In genomic region chr20:24697411-24697810, GRCh38 we compare ENCODE assay signal across 25 cellular contexts.
A peak's percentile ranks its signal among the peaks of the same experiment; 100 is the strongest.
DNase-seq lines count a peak whose midpoint lies in the region; ATAC-seq and TF ChIP-seq lines count a peak whose summit lies in the region.
"Had no signal": no experiment of that assay in that cellular context is flagged by ENCODE, and none has a peak within 500 bp of the region (broad histone marks: within the 10 kb centered on the region; RNA-seq: fewer than 3 reads in every experiment).

No MANE protein-coding gene starts in this region.

- no peak for ATAC-seq in stimulated activated naive B cell treated with anti-CD40 and anti-IgM and Interleukin-4, amounts not matched to agents 10 μg/mL and 1 μg/mL and 100 μg/mL, for 72 hours (replicated peaks)
- ATAC-seq in mucosa of descending colon, result no peak
- no peak for ATAC-seq in HG03025 (IDR thresholded peaks at IDR 0.05; ENCODE audit: low FRiP score, unreplicated experiment)
- ATAC-seq: K562, Panc1 had no signal

- H3K36me3 Mint-ChIP-seq in stimulated activated naive B cell treated with anti-CD40 and anti-IgM and Interleukin-4, amounts not matched to agents 10 μg/mL and 1 μg/mL and 100 μg/mL, for 72 hours, result no peaks in the 10 kb centered on the region

- DNase-seq in activated CD8-positive, alpha-beta memory T cell treated with anti-CD3 and anti-CD28 coated beads for 24 hours, result peak; percentile 13
- no peak for DNase-seq in activated CD8-positive, alpha-beta memory T cell treated with anti-CD3 and anti-CD28 coated beads, Interleukin-2, amount 50 U/mL, for 4 hours
- peak; percentile 8 for DNase-seq in GM10248 (ENCODE audit: extremely low spot score)
- peak; percentile 60 for DNase-seq in esophagus muscularis mucosa (ENCODE audit: extremely low spot score)
- no peak for DNase-seq in stimulated activated naive B cell treated with anti-CD40 and anti-IgM and Interleukin-4, amounts not matched to agents 10 μg/mL and 1 μg/mL and 100 μg/mL, for 72 hours
- DNase-seq in mucosa of descending colon, result no peak
- no peak for DNase-seq in activated T-cell treated with anti-CD3 and anti-CD28 coated beads, Interleukin-2, amount 50 U/mL, for 48 hours
- DNase-seq: 8988T, ACHN, BE2C, GOT3, Kasumi-1, NCI-H1092 treated with DMSO at 0.1 percent for 48 hours, NCI-H1436, NCI-H187, NCI-H2081 treated with DMSO at 0.1 percent for 48 hours, NCI-H2171, NCI-H226, NCI-H510A, NCI-H69, SHP77 treated with DMSO at 0.1 percent for 48 hours had no signal

- H3K4me1 ChIP-seq in esophagus muscularis mucosa (peaks cover 7 to 9% (median 8%) of the 10 kb centered on the region in 4 donors), mucosa of descending colon (ENCODE audit: low read depth) (no peaks in the 10 kb centered on the region)
- H3K4me1 ChIP-seq: BE2C had no signal

- H3K27me3 Mint-ChIP-seq in stimulated activated naive B cell treated with anti-CD40 and anti-IgM and Interleukin-4, amounts not matched to agents 10 μg/mL and 1 μg/mL and 100 μg/mL, for 72 hours, result peaks cover 0 to 11% of the 10 kb centered on the region in 2 donors

- WGBS in esophagus muscularis mucosa, result 92% methylated on average over 6 of the region's 6 CpGs

- POLR2A ChIA-PET in GM10248 (lab: Yijun Ruan, JAX), result no interaction called here

- no peak for TF ChIP-seq EP300 in esophagus muscularis mucosa (IDR thresholded peaks at IDR 0.05)

- peaks cover 7 to 9% of the 10 kb centered on the region in 2 donors for H3K4me1 Mint-ChIP-seq in stimulated activated naive B cell treated with anti-CD40 and anti-IgM and Interleukin-4, amounts not matched to agents 10 μg/mL and 1 μg/mL and 100 μg/mL, for 72 hours

- intact Hi-C loops in esophagus muscularis mucosa (cut with DNase I), result no loop called here
- intact Hi-C loops in mucosa of descending colon (cut with DNase I, micrococcal nuclease), result no loop called here

- H3K4me3 Mint-ChIP-seq in stimulated activated naive B cell treated with anti-CD40 and anti-IgM and Interleukin-4, amounts not matched to agents 10 μg/mL and 1 μg/mL and 100 μg/mL, for 72 hours, result no peak overlapping the region
- H3K4me3 Mint-ChIP-seq: CD4-positive, alpha-beta T cell had no signal

- H3K27ac Mint-ChIP-seq in stimulated activated naive B cell treated with anti-CD40 and anti-IgM and Interleukin-4, amounts not matched to agents 10 μg/mL and 1 μg/mL and 100 μg/mL, for 72 hours, result peak overlapping the region; percentile 69
- H3K27ac Mint-ChIP-seq: CD4-positive, alpha-beta T cell had no signal

- H3K9me3 ChIP-seq in esophagus muscularis mucosa (no peaks in the 10 kb centered on the region), mucosa of descending colon (no peaks in the 10 kb centered on the region)
- H3K9me3 ChIP-seq: BE2C had no signal

- no peaks in the 10 kb centered on the region for H3K9me3 Mint-ChIP-seq in stimulated activated naive B cell treated with anti-CD40 and anti-IgM and Interleukin-4, amounts not matched to agents 10 μg/mL and 1 μg/mL and 100 μg/mL, for 72 hours
- H3K9me3 Mint-ChIP-seq: CD4-positive, alpha-beta T cell had no signal

- TF ChIP-seq POLR2A in esophagus muscularis mucosa (IDR thresholded peaks at IDR 0.05; ENCODE audit: low read depth), result no peak

- no peaks in the 10 kb centered on the region for H3K27me3 ChIP-seq in esophagus muscularis mucosa
- H3K27me3 ChIP-seq: BE2C had no signal

- H3K27ac ChIP-seq in esophagus muscularis mucosa (replicated peaks in 1 of 4), result no peak overlapping the region

- CTCF ChIA-PET in GM10248 (lab: Yijun Ruan, JAX), result interaction anchor here (1.6 kb wide), 1 partner anchor 106 kb away, joined by 3 read pairs; no protein-coding TSS in a partner anchor

- TF ChIP-seq CTCF in GM10248 (IDR thresholded peaks at IDR 0.05; ENCODE audit: control extremely low read depth, extremely low read depth, low read depth, missing control alignments) (no peak), esophagus muscularis mucosa (IDR thresholded peaks at IDR 0.05) (no peak), mucosa of descending colon (IDR thresholded peaks at IDR 0.05) (no peak)

- H3K36me3 ChIP-seq in esophagus muscularis mucosa, result no peaks in the 10 kb centered on the region
- H3K36me3 ChIP-seq in mucosa of descending colon (ENCODE audit: low read depth), result no peaks in the 10 kb centered on the region
- H3K36me3 ChIP-seq: BE2C had no signal

- H3K4me3 ChIP-seq in esophagus muscularis mucosa (no peak overlapping the region), mucosa of descending colon (no peak overlapping the region)
- H3K4me3 ChIP-seq: K562 had no signal

Comparison
In these comparisons a context has a peak if more than half of its experiments do, and no peak if none do; other contexts are left out.
1. DNase-seq: peak in activated CD8-positive, alpha-beta memory T cell treated with anti-CD3 and anti-CD28 coated beads for 24 hours (single experiment), GM10248 (single experiment) and esophagus muscularis mucosa (single experiment); none in activated CD8-positive, alpha-beta memory T cell treated with anti-CD3 and anti-CD28 coated beads, Interleukin-2, amount 50 U/mL, for 4 hours (single experiment), stimulated activated naive B cell treated with anti-CD40 and anti-IgM and Interleukin-4, amounts not matched to agents 10 μg/mL and 1 μg/mL and 100 μg/mL, for 72 hours (single experiment), mucosa of descending colon (0 of 3) and activated T-cell treated with anti-CD3 and anti-CD28 coated beads, Interleukin-2, amount 50 U/mL, for 48 hours (0 of 2).